In genomic region chr14:45085004-45085403, GRCh38 we compare ENCODE assay signal across 8 cellular contexts. TPM values are rescaled to one million over a fixed set of nuclear protein-coding genes. Genes with fewer than 3 reads are reported as not detected.
DNase-seq lines count a peak whose midpoint lies in the region; ATAC-seq, FAIRE-seq and TF ChIP-seq lines count a peak whose summit lies in the region.

No MANE protein-coding gene starts in this region.

- H3K79me2 ChIP-seq in DND-41 (ENCODE audit: insufficient read depth, low read length) = peaks cover 61% of the 10 kb centered on the region

- FAIRE-seq in bronchial epithelial cell (lab: Jason Lieb, UNC) = no peak

- H3K36me3 Mint-ChIP-seq in mesothelial cell of epicardium = peaks cover 3% of the 10 kb centered on the region

- peak overlapping the region; percentile 96 for H3K4me3 Mint-ChIP-seq in mesothelial cell of epicardium

- DNase-seq in DND-41 = no peak
- DNase-seq in M059J (ENCODE audit: low read depth) = peak; percentile 19
- DNase-seq in bronchial epithelial cell (ENCODE audit: low read depth) = peak; percentile 29
- no peak for DNase-seq in mesothelial cell of epicardium (ENCODE audit: low spot score in 2 of 2, unreplicated experiment in 2 of 2)
- no peak for DNase-seq in A172 (ENCODE audit: low spot score)
- no peak for DNase-seq in NCI-H187 treated with DMSO at 0.1 percent for 48 hours (lab: John Stamatoyannopoulos, UW)

- H3K27ac ChIP-seq in DND-41 (ENCODE audit: low read length) = peak overlapping the region; percentile 65; the same call in 1 of the 2 replicates

- H3K4me3 ChIP-seq in DND-41 (ENCODE audit: low read depth in 1 of 2, low read length in 2 of 2) (peak overlapping the region; percentile 58 to 68; a peak in 3 of 4 replicates), bronchial epithelial cell (ENCODE audit: low read depth, low read length) (peak overlapping the region; percentile 68)

- peak overlapping the region; percentile 99 for H3K27ac Mint-ChIP-seq in mesothelial cell of epicardium

- no peaks in the 10 kb centered on the region for H3K27me3 ChIP-seq in DND-41 (ENCODE audit: insufficient read depth, low read length, poor library complexity)
- H3K27me3 ChIP-seq in bronchial epithelial cell (ENCODE audit: control insufficient read depth, insufficient read depth, low read length) = no peaks in the 10 kb centered on the region

- H3K27me3 Mint-ChIP-seq in mesothelial cell of epicardium (ENCODE audit: low read depth) = no peaks in the 10 kb centered on the region

- peaks cover 50% of the 10 kb centered on the region for H4K20me1 ChIP-seq in DND-41 (ENCODE audit: insufficient read depth, low read length)

- H2AFZ ChIP-seq in DND-41 (ENCODE audit: low read depth, low read length) = no peak overlapping the region

- peaks cover 35% of the 10 kb centered on the region for H3K4me1 Mint-ChIP-seq in mesothelial cell of epicardium

- peak overlapping the region; percentile 70 for H3K9ac ChIP-seq in DND-41 (ENCODE audit: low read depth, low read length)

- H3K36me3 ChIP-seq in DND-41 (ENCODE audit: insufficient read depth, low read length) (peaks cover 7% of the 10 kb centered on the region), bronchial epithelial cell (ENCODE audit: control insufficient read depth, insufficient read depth, low read length) (peaks cover 1% of the 10 kb centered on the region)

- no peaks in the 10 kb centered on the region for H3K9me3 ChIP-seq in DND-41 (ENCODE audit: insufficient read depth, low read length, severe bottlenecking)

- no peaks in the 10 kb centered on the region for H3K9me3 Mint-ChIP-seq in mesothelial cell of epicardium

- peaks cover 46% of the 10 kb centered on the region for H3K4me1 ChIP-seq in DND-41 (ENCODE audit: insufficient read depth, low read length)

- ATAC-seq in DND-41 (ENCODE audit: insufficient read depth, low read depth) = no peak
- ATAC-seq in HG02571 (IDR thresholded peaks at IDR 0.05; ENCODE audit: unreplicated experiment) = no peak
- ATAC-seq in HG02759 (IDR thresholded peaks at IDR 0.05; ENCODE audit: unreplicated experiment) = no peak

- TF ChIP-seq CTCF in DND-41 (IDR thresholded peaks at IDR 0.05; ENCODE audit: borderline replicate concordance, extremely low read depth, low read length, poor library complexity, severe bottlenecking) (no peak), bronchial epithelial cell (IDR thresholded peaks at IDR 0.05; ENCODE audit: insufficient read depth, low read length, severe bottlenecking) (no peak), mesothelial cell of epicardium (IDR thresholded peaks at IDR 0.05; ENCODE audit: unreplicated experiment) (no peak)

- H3K4me2 ChIP-seq in DND-41 (ENCODE audit: insufficient read depth, low read length) = peak overlapping the region; percentile 70

RNA-seq across cellular contexts. Expression of gene PRPF39, which starts 1.1 kb away (rescaled TPM):
- 10.1 and 16.6 TPM in 2 replicates for total RNA-seq in M059J (2014; rRNA removed; shearing (Covaris generic))
- total RNA-seq in bronchial epithelial cell (23.4 and 26.9 TPM in 2 replicates), mesothelial cell of epicardium (73.5 to 82.4 TPM (median 76.1 TPM) in 3 replicates)
- total RNA-seq in A172 (2014; rRNA removed; shearing (Covaris generic)) = 19.4 and 20.0 TPM in 2 replicates

RNA-seq across cellular contexts. Expression of gene FKBP3, which starts 49.3 kb away (rescaled TPM):
- total RNA-seq in M059J (2014; rRNA removed; shearing (Covaris generic)) = 48.3 and 64.0 TPM in 2 replicates
- total RNA-seq in bronchial epithelial cell = 14.0 and 27.9 TPM in 2 replicates
- total RNA-seq in mesothelial cell of epicardium = 67.9 to 74.3 TPM (median 73.4 TPM) in 3 replicates
- total RNA-seq in A172 (2014; rRNA removed; shearing (Covaris generic)) = 70.3 and 87.9 TPM in 2 replicates

RNA-seq across cellular contexts. Expression of gene FANCM, which starts 50.7 kb away (rescaled TPM):
- total RNA-seq in M059J (2014; rRNA removed; shearing (Covaris generic)) = 4.7 and 5.7 TPM in 2 replicates
- total RNA-seq in bronchial epithelial cell (2.3 and 2.9 TPM in 2 replicates), mesothelial cell of epicardium (7.5 to 9.9 TPM (median 8.0 TPM) in 3 replicates)
- total RNA-seq in A172 (2014; rRNA removed; shearing (Covaris generic)) = 4.3 and 8.4 TPM in 2 replicates

Comparison
In these comparisons a context has a peak if more than half of its experiments do, and no peak if none do; other contexts are left out.
1. DNase-seq: peak in M059J (single experiment) and bronchial epithelial cell (single experiment); none in DND-41 (single experiment), mesothelial cell of epicardium (0 of 2), A172 (single experiment) and NCI-H187 treated with DMSO at 0.1 percent for 48 hours (single experiment).